20 cellular contexts compared by ENCODE assay signal in the genomic region with DNA sequence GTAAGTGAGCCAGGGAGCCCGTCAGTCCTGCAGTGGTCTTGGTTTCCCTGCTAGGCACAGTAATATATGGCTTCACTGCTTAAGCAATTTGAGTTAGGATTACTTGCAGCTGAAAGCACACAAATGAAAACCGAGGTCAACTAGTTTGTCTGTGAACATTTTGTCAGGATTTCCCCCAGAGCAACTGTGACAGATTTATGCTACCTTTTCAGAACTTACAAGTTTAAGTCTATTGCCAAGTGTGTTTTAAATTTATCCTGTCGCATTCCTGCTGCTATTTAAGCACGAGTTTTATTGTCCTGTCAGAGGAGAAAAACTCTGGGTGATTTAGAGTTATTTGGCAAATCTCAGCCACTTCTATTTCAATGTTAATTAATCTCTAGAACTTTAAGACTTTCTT.
DNase-seq lines count a peak whose midpoint lies in the region; ATAC-seq and TF ChIP-seq lines count a peak whose summit lies in the region.
"Had no signal": no experiment of that assay in that cellular context is flagged by ENCODE, and none has a peak within 500 bp of the region (broad histone marks: within the 10 kb centered on the region; RNA-seq: fewer than 3 reads in every experiment).

No MANE protein-coding gene starts in this region.

- DNase-seq in A673 (ENCODE audit: low spot score): peak; percentile 64
- DNase-seq in fibroblast of villous mesenchyme (ENCODE audit: low read depth): peak; percentile 32
- peak; percentile 27 for DNase-seq in retinal pigment epithelial cell (ENCODE audit: low read depth)
- no peak for DNase-seq in NK-92 treated with Interleukin-12 subunit alpha and Interleukin-12 subunit beta, amount 100 ng/mL, for 24 hours (lab: John Stamatoyannopoulos, UW)
- DNase-seq in midbrain (lab: John Stamatoyannopoulos, UW): no peak
- DNase-seq in NCI-H146 (lab: John Stamatoyannopoulos, UW): no peak
- DNase-seq: 8988T; CD4-positive, alpha-beta T cell; CD8-positive, alpha-beta memory T cell; DMS 273 treated with DMSO at 0.1 percent for 48 hours; DMS79; EL; GDM1; H9 had no signal

- CTCF ChIA-PET in A673 (lab: Charles Lee): no interaction called here

- no peaks in the 10 kb centered on the region for H3K9me3 ChIP-seq in A673 (ENCODE audit: low read depth, low read length, poor library complexity, severe bottlenecking)

- H3K27ac ChIP-seq in A673 (ENCODE audit: low read depth, low read length, poor library complexity, severe bottlenecking): no peak overlapping the region
- H3K27ac ChIP-seq: BLaER1, C4-2B had no signal

- TF ChIP-seq CTCF in A673 (conservative IDR thresholded peaks at IDR 0.05; ENCODE audit: low read depth, low read length) (no peak), fibroblast of villous mesenchyme (IDR thresholded peaks at IDR 0.05; ENCODE audit: insufficient read depth, low read depth, low read length) (no peak), retinal pigment epithelial cell (conservative IDR thresholded peaks at IDR 0.05; ENCODE audit: low read depth, low read length) (no peak)

- no peak for TF ChIP-seq EP300 in Ishikawa (IDR thresholded peaks at IDR 0.05; ENCODE audit: borderline replicate concordance)

- no TSS peak for BruUV-seq in A673 (replicated peaks; lab: Mats Ljungman, UMichigan)

- peaks cover 27% of the 10 kb centered on the region for H3K27me3 ChIP-seq in A673 (replicated peaks; ENCODE audit: insufficient read depth, low read depth, low read length, poor library complexity)
- H3K27me3 ChIP-seq: BLaER1 had no signal

- no peak overlapping the region for H3K4me3 ChIP-seq in A673 (ENCODE audit: low read depth, low read length, poor library complexity, severe bottlenecking)
- no peak overlapping the region for H3K4me3 ChIP-seq in fibroblast of villous mesenchyme (ENCODE audit: low read depth, low read length)
- no peak overlapping the region for H3K4me3 ChIP-seq in retinal pigment epithelial cell (ENCODE audit: low read length)
- H3K4me3 ChIP-seq: BLaER1, GM12878, GM23338 had no signal

- ATAC-seq in SK-N-SH treated with all-trans-retinoic acid at 6 μM for 48 hours: no peak
- ATAC-seq: GM12878, GM23338 had no signal

- no peaks in the 10 kb centered on the region for H3K4me1 ChIP-seq in A673 (ENCODE audit: insufficient read depth, low read length, poor library complexity, severe bottlenecking)
- H3K4me1 ChIP-seq: BLaER1 had no signal

- H3K36me3 ChIP-seq in A673 (ENCODE audit: insufficient read depth, low read length, poor library complexity, severe bottlenecking): no peaks in the 10 kb centered on the region
- H3K36me3 ChIP-seq: BLaER1 had no signal

- TF ChIP-seq RAD21 in Ishikawa (IDR thresholded peaks at IDR 0.05; ENCODE audit: low read depth): no peak

- POLR2A ChIA-PET in A673 (lab: Charles Lee; ENCODE audit: low non-redundant PET): no interaction called here

- intact Hi-C loops in A673 (cut with micrococcal nuclease; ENCODE audit: unreplicated experiment): loop anchor here (5.0 kb wide), 1 partner anchor 48 kb away; no protein-coding TSS in a partner anchor

TF ChIP-seq in Ishikawa, 13 proteins besides CTCF, POLR2A, EP300 and RAD21:
- no peak for TF ChIP-seq FOXM1 (IDR thresholded peaks at IDR 0.05; ENCODE audit: borderline replicate concordance, low read depth)
- peak; percentile 45; the same call in 1 of the 2 replicates for TF ChIP-seq NFIC (IDR thresholded peaks at IDR 0.05)
- 0 out of 2 replicates have a peak, but pooled peaks have one; percentile 25 for TF ChIP-seq TEAD4 (IDR thresholded peaks at IDR 0.05)

TF ChIP-seq in SK-N-SH treated with all-trans-retinoic acid at 6 μM for 48 hours, 23 proteins besides CTCF, POLR2A, EP300 and RAD21:
- TF ChIP-seq ESRRG (CRISPR knock-in tag; IDR thresholded peaks at IDR 0.05) (no peak), PPARA (CRISPR knock-in tag; IDR thresholded peaks at IDR 0.05; ENCODE audit: borderline replicate concordance) (no peak), ZNF565 (CRISPR knock-in tag; conservative IDR thresholded peaks at IDR 0.05; ENCODE audit: low read depth) (no peak), RARB (CRISPR knock-in tag; IDR thresholded peaks at IDR 0.05) (no peak), ZFP3 (CRISPR knock-in tag; IDR thresholded peaks at IDR 0.05) (no peak), OSR1 (CRISPR knock-in tag; IDR thresholded peaks at IDR 0.05) (no peak), ZC3H10 (CRISPR knock-in tag; IDR thresholded peaks at IDR 0.05) (no peak), ISL1 (CRISPR knock-in tag; IDR thresholded peaks at IDR 0.05) (no peak), ZNF8 (CRISPR knock-in tag; IDR thresholded peaks at IDR 0.05) (no peak), CSDC2 (CRISPR knock-in tag; IDR thresholded peaks at IDR 0.05) (no peak), GLIS3 (CRISPR knock-in tag; IDR thresholded peaks at IDR 0.05) (no peak)
- TF ChIP-seq, protein P1, sequence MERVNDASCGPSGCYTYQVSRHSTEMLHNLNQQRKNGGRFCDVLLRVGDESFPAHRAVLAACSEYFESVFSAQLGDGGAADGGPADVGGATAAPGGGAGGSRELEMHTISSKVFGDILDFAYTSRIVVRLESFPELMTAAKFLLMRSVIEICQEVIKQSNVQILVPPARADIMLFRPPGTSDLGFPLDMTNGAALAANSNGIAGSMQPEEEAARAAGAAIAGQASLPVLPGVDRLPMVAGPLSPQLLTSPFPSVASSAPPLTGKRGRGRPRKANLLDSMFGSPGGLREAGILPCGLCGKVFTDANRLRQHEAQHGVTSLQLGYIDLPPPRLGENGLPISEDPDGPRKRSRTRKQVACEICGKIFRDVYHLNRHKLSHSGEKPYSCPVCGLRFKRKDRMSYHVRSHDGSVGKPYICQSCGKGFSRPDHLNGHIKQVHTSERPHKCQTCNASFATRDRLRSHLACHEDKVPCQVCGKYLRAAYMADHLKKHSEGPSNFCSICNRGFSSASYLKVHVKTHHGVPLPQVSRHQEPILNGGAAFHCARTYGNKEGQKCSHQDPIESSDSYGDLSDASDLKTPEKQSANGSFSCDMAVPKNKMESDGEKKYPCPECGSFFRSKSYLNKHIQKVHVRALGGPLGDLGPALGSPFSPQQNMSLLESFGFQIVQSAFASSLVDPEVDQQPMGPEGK (CRISPR knock-in tag; IDR thresholded peaks at IDR 0.05; ENCODE audit: borderline replicate concordance): no peak
- TF ChIP-seq, protein P2, sequence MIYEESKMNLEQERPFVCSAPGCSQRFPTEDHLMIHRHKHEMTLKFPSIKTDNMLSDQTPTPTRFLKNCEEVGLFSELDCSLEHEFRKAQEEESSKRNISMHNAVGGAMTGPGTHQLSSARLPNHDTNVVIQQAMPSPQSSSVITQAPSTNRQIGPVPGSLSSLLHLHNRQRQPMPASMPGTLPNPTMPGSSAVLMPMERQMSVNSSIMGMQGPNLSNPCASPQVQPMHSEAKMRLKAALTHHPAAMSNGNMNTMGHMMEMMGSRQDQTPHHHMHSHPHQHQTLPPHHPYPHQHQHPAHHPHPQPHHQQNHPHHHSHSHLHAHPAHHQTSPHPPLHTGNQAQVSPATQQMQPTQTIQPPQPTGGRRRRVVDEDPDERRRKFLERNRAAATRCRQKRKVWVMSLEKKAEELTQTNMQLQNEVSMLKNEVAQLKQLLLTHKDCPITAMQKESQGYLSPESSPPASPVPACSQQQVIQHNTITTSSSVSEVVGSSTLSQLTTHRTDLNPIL (CRISPR knock-in tag; IDR thresholded peaks at IDR 0.05; ENCODE audit: low read depth): no peak
- TF ChIP-seq, protein P3, sequence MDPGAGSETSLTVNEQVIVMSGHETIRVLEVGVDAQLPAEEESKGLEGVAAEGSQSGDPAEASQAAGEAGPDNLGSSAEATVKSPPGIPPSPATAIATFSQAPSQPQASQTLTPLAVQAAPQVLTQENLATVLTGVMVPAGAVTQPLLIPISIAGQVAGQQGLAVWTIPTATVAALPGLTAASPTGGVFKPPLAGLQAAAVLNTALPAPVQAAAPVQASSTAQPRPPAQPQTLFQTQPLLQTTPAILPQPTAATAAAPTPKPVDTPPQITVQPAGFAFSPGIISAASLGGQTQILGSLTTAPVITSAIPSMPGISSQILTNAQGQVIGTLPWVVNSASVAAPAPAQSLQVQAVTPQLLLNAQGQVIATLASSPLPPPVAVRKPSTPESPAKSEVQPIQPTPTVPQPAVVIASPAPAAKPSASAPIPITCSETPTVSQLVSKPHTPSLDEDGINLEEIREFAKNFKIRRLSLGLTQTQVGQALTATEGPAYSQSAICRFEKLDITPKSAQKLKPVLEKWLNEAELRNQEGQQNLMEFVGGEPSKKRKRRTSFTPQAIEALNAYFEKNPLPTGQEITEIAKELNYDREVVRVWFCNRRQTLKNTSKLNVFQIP (CRISPR knock-in tag; IDR thresholded peaks at IDR 0.05; ENCODE audit: borderline replicate concordance, low read depth): no peak
- TF ChIP-seq, protein P4, sequence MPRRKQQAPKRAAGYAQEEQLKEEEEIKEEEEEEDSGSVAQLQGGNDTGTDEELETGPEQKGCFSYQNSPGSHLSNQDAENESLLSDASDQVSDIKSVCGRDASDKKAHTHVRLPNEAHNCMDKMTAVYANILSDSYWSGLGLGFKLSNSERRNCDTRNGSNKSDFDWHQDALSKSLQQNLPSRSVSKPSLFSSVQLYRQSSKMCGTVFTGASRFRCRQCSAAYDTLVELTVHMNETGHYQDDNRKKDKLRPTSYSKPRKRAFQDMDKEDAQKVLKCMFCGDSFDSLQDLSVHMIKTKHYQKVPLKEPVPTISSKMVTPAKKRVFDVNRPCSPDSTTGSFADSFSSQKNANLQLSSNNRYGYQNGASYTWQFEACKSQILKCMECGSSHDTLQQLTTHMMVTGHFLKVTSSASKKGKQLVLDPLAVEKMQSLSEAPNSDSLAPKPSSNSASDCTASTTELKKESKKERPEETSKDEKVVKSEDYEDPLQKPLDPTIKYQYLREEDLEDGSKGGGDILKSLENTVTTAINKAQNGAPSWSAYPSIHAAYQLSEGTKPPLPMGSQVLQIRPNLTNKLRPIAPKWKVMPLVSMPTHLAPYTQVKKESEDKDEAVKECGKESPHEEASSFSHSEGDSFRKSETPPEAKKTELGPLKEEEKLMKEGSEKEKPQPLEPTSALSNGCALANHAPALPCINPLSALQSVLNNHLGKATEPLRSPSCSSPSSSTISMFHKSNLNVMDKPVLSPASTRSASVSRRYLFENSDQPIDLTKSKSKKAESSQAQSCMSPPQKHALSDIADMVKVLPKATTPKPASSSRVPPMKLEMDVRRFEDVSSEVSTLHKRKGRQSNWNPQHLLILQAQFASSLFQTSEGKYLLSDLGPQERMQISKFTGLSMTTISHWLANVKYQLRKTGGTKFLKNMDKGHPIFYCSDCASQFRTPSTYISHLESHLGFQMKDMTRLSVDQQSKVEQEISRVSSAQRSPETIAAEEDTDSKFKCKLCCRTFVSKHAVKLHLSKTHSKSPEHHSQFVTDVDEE (CRISPR knock-in tag; IDR thresholded peaks at IDR 0.05): no peak

Comparison
In these comparisons a context has a peak if more than half of its experiments do, and no peak if none do; other contexts are left out.
1. DNase-seq: peak in A673 (single experiment), fibroblast of villous mesenchyme (single experiment) and retinal pigment epithelial cell (single experiment); none in NK-92 treated with Interleukin-12 subunit alpha and Interleukin-12 subunit beta, amount 100 ng/mL, for 24 hours (single experiment), midbrain (single experiment) and NCI-H146 (single experiment).